ENCODE assay signal across 8 cellular contexts in the genomic region with DNA sequence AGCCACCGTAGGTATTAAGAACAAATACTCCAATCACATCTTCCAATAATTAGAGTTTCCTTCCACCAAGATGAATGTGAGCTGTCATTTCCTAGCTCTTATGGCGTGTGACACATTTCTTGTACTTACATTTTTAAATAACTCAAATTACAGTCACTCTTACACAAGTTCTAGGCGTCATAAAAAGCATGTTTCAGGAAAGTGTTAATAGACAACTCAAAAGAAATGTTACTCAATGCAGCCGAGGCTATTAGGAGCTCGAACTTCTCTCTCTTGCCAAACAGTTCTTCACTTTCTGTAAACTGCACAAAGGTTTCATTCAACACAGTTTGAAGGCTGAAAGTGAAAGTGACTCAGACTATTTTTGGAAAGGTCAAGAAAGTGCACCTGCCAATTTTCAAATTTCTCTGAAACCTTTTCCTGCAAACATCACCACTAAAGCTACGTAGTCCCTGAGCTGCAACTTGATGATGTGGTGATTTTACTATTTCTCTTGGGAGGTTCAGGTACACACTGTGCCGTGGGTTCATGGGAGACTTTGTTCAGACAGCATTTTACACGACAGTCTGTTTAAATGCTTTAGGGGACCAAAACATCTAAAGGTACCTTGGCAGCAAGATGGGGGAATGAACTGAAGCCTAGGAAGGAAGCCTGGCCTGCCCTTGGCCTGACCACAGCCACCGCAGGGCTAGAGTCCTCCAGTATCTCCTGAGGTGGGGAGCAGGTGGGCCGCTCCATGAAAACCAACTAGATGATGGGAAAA.
A peak's percentile ranks its signal among the peaks of the same experiment; 100 is the strongest.
DNase-seq lines count a peak whose midpoint lies in the region; ATAC-seq, FAIRE-seq and TF ChIP-seq lines count a peak whose summit lies in the region.

No MANE protein-coding gene starts in this region.

- WGBS in small intestine, 3 donors, result 16 to 20% (median 18%) methylated on average over 10 of the region's 10 CpGs

- DNase-seq in Right ventricle myocardium inferior (ENCODE audit: missing footprints) (no peak), cardiac septum (ENCODE audit: low spot score) (no peak), fibroblast of villous mesenchyme (ENCODE audit: low read depth) (peak; percentile 83), small intestine (peak; percentile 81), OCI-M2 (lab: John Stamatoyannopoulos, UW; ENCODE audit: unreplicated experiment) (no peak), DMS53 (lab: John Stamatoyannopoulos, UW) (no peak)
- DNase-seq in T-helper 2 cell treated with Interferon-gamma antibody and Interleukin-4, amounts not matched to agents 5 μg/mL and 100 μg/mL, for 36 hours (ENCODE audit: low spot score), result peak; percentile 59

- FAIRE-seq in small intestine (lab: Jason Lieb, UNC), result no peak

- no peak for TF ChIP-seq CTCF in fibroblast of villous mesenchyme (IDR thresholded peaks at IDR 0.05; ENCODE audit: insufficient read depth, low read depth, low read length)

- peaks cover 38% of the 10 kb centered on the region for H3K36me3 Mint-ChIP-seq in T-helper 2 cell treated with Interferon-gamma antibody and Interleukin-4, amounts not matched to agents 5 μg/mL and 100 μg/mL, for 36 hours (ENCODE audit: low read depth)

- H3K4me1 ChIP-seq in small intestine (ENCODE audit: control insufficient read depth in 2 of 2, insufficient read depth in 1 of 2, low read depth in 1 of 2, low read length in 1 of 2), result peaks cover 13 to 16% of the 10 kb centered on the region in 2 donors

- no peaks in the 10 kb centered on the region for H3K27me3 ChIP-seq in small intestine (ENCODE audit: control insufficient read depth in 2 of 2, insufficient read depth in 2 of 2, low read length in 2 of 2)

- H3K9me3 Mint-ChIP-seq in T-helper 2 cell treated with Interferon-gamma antibody and Interleukin-4, amounts not matched to agents 5 μg/mL and 100 μg/mL, for 36 hours, result peaks cover 24% of the 10 kb centered on the region

- intact Hi-C loops in Right ventricle myocardium inferior (cut with DNase I) (no loop called here), cardiac septum (cut with DNase I) (loop anchor here (5.0 kb wide), 1 partner anchor 39 kb away; no protein-coding TSS in a partner anchor)

- peak overlapping the region; percentile 77 for H3K4me3 Mint-ChIP-seq in T-helper 2 cell treated with Interferon-gamma antibody and Interleukin-4, amounts not matched to agents 5 μg/mL and 100 μg/mL, for 36 hours

- H3K27me3 Mint-ChIP-seq in T-helper 2 cell treated with Interferon-gamma antibody and Interleukin-4, amounts not matched to agents 5 μg/mL and 100 μg/mL, for 36 hours (ENCODE audit: low read depth), result no peaks in the 10 kb centered on the region

- H3K9me3 ChIP-seq in small intestine (ENCODE audit: control insufficient read depth, low read depth), result no peaks in the 10 kb centered on the region

- H3K4me3 ChIP-seq in fibroblast of villous mesenchyme (ENCODE audit: low read depth, low read length) (no peak overlapping the region), small intestine (ENCODE audit: low read depth in 1 of 2, low read length in 2 of 2) (no peak overlapping the region)

- H3K36me3 ChIP-seq in small intestine (ENCODE audit: control insufficient read depth in 2 of 2, insufficient read depth in 2 of 2, low read length in 2 of 2), result no peaks in the 10 kb centered on the region

- H3K27ac ChIP-seq in small intestine (ENCODE audit: low read depth in 1 of 2, low read length in 1 of 2), result peak overlapping the region; percentile 76 to 84

- peaks cover 54% of the 10 kb centered on the region for H3K4me1 Mint-ChIP-seq in T-helper 2 cell treated with Interferon-gamma antibody and Interleukin-4, amounts not matched to agents 5 μg/mL and 100 μg/mL, for 36 hours (ENCODE audit: low read depth)

- H3K27ac Mint-ChIP-seq in T-helper 2 cell treated with Interferon-gamma antibody and Interleukin-4, amounts not matched to agents 5 μg/mL and 100 μg/mL, for 36 hours, result peak overlapping the region; percentile 88

- ATAC-seq in Right ventricle myocardium inferior, result peak; percentile 92
- peak; percentile 78 for ATAC-seq in HG03066 (IDR thresholded peaks at IDR 0.05; ENCODE audit: low read depth, unreplicated experiment)

Comparison
In these comparisons a context has a peak if more than half of its experiments do, and no peak if none do; other contexts are left out.
1. DNase-seq: peak in T-helper 2 cell treated with Interferon-gamma antibody and Interleukin-4, amounts not matched to agents 5 μg/mL and 100 μg/mL, for 36 hours (single experiment), fibroblast of villous mesenchyme (single experiment) and small intestine (single experiment); none in Right ventricle myocardium inferior (single experiment), cardiac septum (single experiment), OCI-M2 (single experiment) and DMS53 (single experiment).